Comparison of ENCODE assay signal across 38 cellular contexts in the genomic region with DNA sequence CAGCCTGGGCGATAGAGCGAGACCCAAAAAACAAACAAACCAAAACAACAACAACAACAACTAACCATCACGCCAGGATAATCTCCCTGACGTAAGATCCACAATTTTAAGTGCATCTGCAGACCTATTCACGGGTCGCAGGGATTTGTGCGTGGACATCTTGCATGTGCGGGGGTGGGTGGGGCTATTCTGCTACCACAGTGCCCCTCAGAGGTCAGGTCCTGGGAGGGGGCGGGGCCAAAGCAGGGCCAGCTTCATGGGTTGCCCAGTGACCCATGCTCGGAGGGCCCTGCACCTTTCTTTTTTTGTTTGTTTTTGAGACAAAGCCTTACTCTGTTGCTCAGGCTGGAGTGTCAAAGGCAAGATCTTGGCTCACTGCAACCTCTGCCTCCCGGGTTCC. TPM values are rescaled to one million over a fixed set of nuclear protein-coding genes. Genes with fewer than 3 reads are reported as not detected.
"Had no signal": no experiment of that assay in that cellular context is flagged by ENCODE, and none has a peak within 500 bp of the region (broad histone marks: within the 10 kb centered on the region; RNA-seq: fewer than 3 reads in every experiment).

No MANE protein-coding gene starts in this region.

- H3K9me3 Mint-ChIP-seq: activated B cell treated with CpG ODN at 0.5 μM for 24 hours; activated CD4-positive, alpha-beta memory T cell treated with anti-CD3 and anti-CD28 coated beads for 36 hours; activated CD4-positive, alpha-beta T cell treated with anti-CD3 and anti-CD28 coated beads, Interleukin-2, amount 10 ng/mL, durations not matched to agents 24 days and 14 days; activated T-helper 1 cell treated with anti-CD3 and anti-CD28 coated beads, Interleukin-12 subunit alpha, Interleukin-12 subunit beta, Interleukin-2, Interleukin-4 antibody, amounts not matched to agents 30 ng/mL and 10 ng/mL and 1 ng/mL, durations not matched to agents 14 hours and 24 hours and 36 hours; activated T-helper 2 cell treated with anti-CD3 and anti-CD28 coated beads, Interferon-gamma antibody, Interleukin-2, Interleukin-4, amounts not matched to agents 10 μg/mL and 5 μg/mL and 100 μg/mL, durations not matched to agents 14 hours and 24 hours and 36 hours; central memory CD8-positive, alpha-beta T cell; dendritic cell treated with granulocyte-macrophage colony-stimulating factor and Interleukin-4, amounts not matched to agents 40 ng/mL and 50 ng/mL, for 4 days; T-helper 2 cell treated with Interferon-gamma antibody and Interleukin-4, amounts not matched to agents 5 μg/mL and 100 μg/mL, for 36 hours had no signal

- H3K36me3 ChIP-seq: brain microvascular endothelial cell, esophagus muscularis mucosa, gastrocnemius medialis, WERI-Rb-1 had no signal

- H3K4me3 Mint-ChIP-seq: activated B cell treated with CpG ODN at 0.5 μM for 24 hours; activated CD4-positive, alpha-beta memory T cell treated with anti-CD3 and anti-CD28 coated beads for 36 hours; activated CD4-positive, alpha-beta T cell treated with anti-CD3 and anti-CD28 coated beads, Interleukin-2, amount 10 ng/mL, durations not matched to agents 24 days and 14 days; activated CD8-positive, alpha-beta memory T cell treated with anti-CD3 and anti-CD28 coated beads, Interleukin-2, amount 10 ng/mL, durations not matched to agents 7 days and 5 days; activated CD8-positive, alpha-beta T cell treated with anti-CD3 and anti-CD28 coated beads, Interleukin-2, amount 10 ng/mL, durations not matched to agents 7 days and 5 days; activated naive CD8-positive, alpha-beta T cell; activated T-helper 1 cell treated with anti-CD3 and anti-CD28 coated beads, Interleukin-12 subunit alpha, Interleukin-12 subunit beta, Interleukin-2, Interleukin-4 antibody, amounts not matched to agents 30 ng/mL and 10 ng/mL and 1 ng/mL, durations not matched to agents 14 hours and 24 hours and 36 hours; central memory CD8-positive, alpha-beta T cell; dendritic cell treated with granulocyte-macrophage colony-stimulating factor and Interleukin-4, amounts not matched to agents 40 ng/mL and 50 ng/mL, for 4 days; T-helper 17 cell; T-helper 2 cell treated with Interferon-gamma antibody and Interleukin-4, amounts not matched to agents 5 μg/mL and 100 μg/mL, for 36 hours had no signal

- ATAC-seq: activated CD4-positive, CD25-positive, alpha-beta regulatory T cell treated with anti-CD3 and anti-CD28 coated beads, Interleukin-2, amount 50 U/mL, for 24 hours; activated CD8-positive, alpha-beta memory T cell treated with anti-CD3 and anti-CD28 coated beads, Interleukin-2, amount 10 ng/mL, durations not matched to agents 7 days and 5 days; activated CD8-positive, alpha-beta T cell treated with anti-CD3 and anti-CD28 coated beads, Interleukin-2, amount 10 ng/mL, durations not matched to agents 7 days and 5 days; foreskin keratinocyte; gastrocnemius medialis; T-helper 17 cell had no signal

- H3K9me3 ChIP-seq: esophagus muscularis mucosa, gastrocnemius medialis had no signal

- FAIRE-seq: astrocyte, bronchial epithelial cell had no signal

- H3K4me3 ChIP-seq: coronary artery, dorsolateral prefrontal cortex, esophagus muscularis mucosa, gastrocnemius medialis had no signal

- H3K36me3 Mint-ChIP-seq: activated CD4-positive, alpha-beta memory T cell treated with anti-CD3 and anti-CD28 coated beads for 36 hours; activated CD8-positive, alpha-beta memory T cell treated with anti-CD3 and anti-CD28 coated beads, Interleukin-2, amount 10 ng/mL, durations not matched to agents 7 days and 5 days; activated naive CD8-positive, alpha-beta T cell had no signal

- H3K27ac Mint-ChIP-seq: activated B cell treated with CpG ODN at 0.5 μM for 24 hours; activated CD4-positive, alpha-beta memory T cell treated with anti-CD3 and anti-CD28 coated beads for 36 hours; activated CD4-positive, alpha-beta T cell treated with anti-CD3 and anti-CD28 coated beads, Interleukin-2, amount 10 ng/mL, durations not matched to agents 24 days and 14 days; activated CD8-positive, alpha-beta memory T cell treated with anti-CD3 and anti-CD28 coated beads, Interleukin-2, amount 10 ng/mL, durations not matched to agents 7 days and 5 days; activated CD8-positive, alpha-beta T cell treated with anti-CD3 and anti-CD28 coated beads, Interleukin-2, amount 10 ng/mL, durations not matched to agents 7 days and 5 days; activated naive CD8-positive, alpha-beta T cell; activated T-helper 1 cell treated with anti-CD3 and anti-CD28 coated beads, Interleukin-12 subunit alpha, Interleukin-12 subunit beta, Interleukin-2, Interleukin-4 antibody, amounts not matched to agents 30 ng/mL and 10 ng/mL and 1 ng/mL, durations not matched to agents 14 hours and 24 hours and 36 hours; activated T-helper 2 cell treated with anti-CD3 and anti-CD28 coated beads, Interferon-gamma antibody, Interleukin-2, Interleukin-4, amounts not matched to agents 10 μg/mL and 5 μg/mL and 100 μg/mL, durations not matched to agents 14 hours and 24 hours and 36 hours; dendritic cell treated with granulocyte-macrophage colony-stimulating factor and Interleukin-4, amounts not matched to agents 40 ng/mL and 50 ng/mL, for 4 days; T-helper 17 cell; T-helper 2 cell treated with Interferon-gamma antibody and Interleukin-4, amounts not matched to agents 5 μg/mL and 100 μg/mL, for 36 hours had no signal

- H3K27me3 ChIP-seq: brain microvascular endothelial cell had no signal

- DNase-seq: activated B cell treated with CpG ODN at 0.5 μM for 24 hours; activated CD4-positive, alpha-beta memory T cell treated with anti-CD3 and anti-CD28 coated beads for 36 hours; activated CD4-positive, alpha-beta T cell treated with anti-CD3 and anti-CD28 coated beads, Interleukin-2, amount 10 ng/mL, durations not matched to agents 24 days and 14 days; activated CD8-positive, alpha-beta memory T cell treated with anti-CD3 and anti-CD28 coated beads, Interleukin-2, amount 10 ng/mL, durations not matched to agents 7 days and 5 days; activated CD8-positive, alpha-beta memory T cell treated with anti-CD3 and anti-CD28 coated beads, Interleukin-2, amount 50 U/mL, for 4 hours; activated CD8-positive, alpha-beta T cell treated with anti-CD3 and anti-CD28 coated beads, Interleukin-2, amount 10 ng/mL, durations not matched to agents 7 days and 5 days; activated gamma-delta T cell treated with Interleukin-2 at 50 U/mL for 16 hours; activated naive CD4-positive, alpha-beta T cell treated with anti-CD3 and anti-CD28 coated beads, Interleukin-2, amount 50 U/mL, for 16 hours; activated naive CD4-positive, alpha-beta T cell treated with Interleukin-2 at 50 U/mL for 16 hours; activated T-cell treated with anti-CD3 and anti-CD28 coated beads, Interleukin-2, amount 50 U/mL, for 1 hour; activated T-cell treated with anti-CD3 and anti-CD28 coated beads, Interleukin-2, amount 50 U/mL, for 48 hours; amniotic stem cell; anterior cingulate cortex; brain microvascular endothelial cell; dorsolateral prefrontal cortex; effector memory CD4-positive, alpha-beta T cell; erythroblast; foreskin keratinocyte; gastrocnemius medialis; glutamatergic neuron; T-helper 1 cell; T-helper 17 cell; T1000; WERI-Rb-1 had no signal

- H3K27ac ChIP-seq: brain microvascular endothelial cell, coronary artery, dorsolateral prefrontal cortex, esophagus muscularis mucosa, foreskin keratinocyte, gastrocnemius medialis, WERI-Rb-1 had no signal

RNA-seq across cellular contexts. Expression of gene CDC42EP5, which starts 2.6 kb away (rescaled TPM):
- total RNA-seq: activated B cell treated with CpG ODN at 0.5 μM for 24 hours; activated CD4-positive, alpha-beta memory T cell treated with anti-CD3 and anti-CD28 coated beads for 36 hours; activated CD8-positive, alpha-beta T cell treated with anti-CD3 and anti-CD28 coated beads, Interleukin-2, amount 10 ng/mL, durations not matched to agents 7 days and 5 days; activated T-helper 1 cell treated with anti-CD3 and anti-CD28 coated beads, Interleukin-12 subunit alpha, Interleukin-12 subunit beta, Interleukin-2, Interleukin-4 antibody, amounts not matched to agents 30 ng/mL and 10 ng/mL and 1 ng/mL, durations not matched to agents 14 hours and 24 hours and 36 hours; T-helper 17 cell had no signal

RNA-seq across cellular contexts. Expression of gene LAIR2, which starts 26.9 kb away (rescaled TPM):
- total RNA-seq: activated B cell treated with CpG ODN at 0.5 μM for 24 hours; activated CD4-positive, alpha-beta memory T cell treated with anti-CD3 and anti-CD28 coated beads for 36 hours; astrocyte; bronchial epithelial cell; cardiac septum; cerebellum; esophagus muscularis mucosa; foreskin keratinocyte; gastrocnemius medialis had no signal
- polyA plus RNA-seq: adipose tissue, foreskin keratinocyte had no signal
